1 cellular context compared by ENCODE assay signal in the genomic region with DNA sequence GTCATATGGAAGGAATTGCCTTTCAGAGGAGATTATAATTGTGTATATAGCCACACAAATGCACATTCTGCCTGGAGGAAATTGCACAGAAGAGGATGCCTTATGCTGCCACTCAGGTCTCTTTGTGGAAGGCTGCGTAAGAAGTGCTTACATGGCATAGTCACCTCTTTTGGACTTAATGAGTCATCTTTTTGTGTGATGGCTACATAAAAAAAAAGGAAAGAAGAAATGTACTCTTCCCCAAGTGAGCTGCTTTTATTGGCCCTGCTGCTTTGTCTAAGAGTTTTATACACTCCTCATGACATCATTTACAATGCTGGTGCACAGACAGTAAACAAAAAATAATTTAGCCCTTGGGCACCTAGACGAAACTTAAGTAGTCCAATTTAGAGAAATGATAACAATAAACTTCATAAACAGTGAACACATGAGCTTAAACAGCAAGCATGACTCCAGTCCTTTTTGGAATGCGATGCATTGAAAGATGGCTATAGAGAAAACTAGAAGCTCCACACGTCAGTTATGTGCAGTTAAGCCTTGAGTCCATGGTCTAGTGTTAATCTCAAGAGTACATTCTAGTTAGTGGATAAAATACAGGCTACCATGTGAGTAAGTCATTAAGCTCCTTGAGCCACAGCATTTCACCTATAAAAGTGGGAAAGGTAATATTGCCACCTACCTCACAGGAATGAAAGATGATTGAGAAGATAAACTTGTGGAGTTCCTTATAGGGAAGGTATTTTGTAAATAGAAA.
TF ChIP-seq lines count a peak whose summit lies in the region.

No MANE protein-coding gene starts in this region.

TF ChIP-seq in WTC11, 78 proteins besides CTCF, POLR2A, EP300 and RAD21 (continued from another document):
- TF ChIP-seq, protein P1, sequence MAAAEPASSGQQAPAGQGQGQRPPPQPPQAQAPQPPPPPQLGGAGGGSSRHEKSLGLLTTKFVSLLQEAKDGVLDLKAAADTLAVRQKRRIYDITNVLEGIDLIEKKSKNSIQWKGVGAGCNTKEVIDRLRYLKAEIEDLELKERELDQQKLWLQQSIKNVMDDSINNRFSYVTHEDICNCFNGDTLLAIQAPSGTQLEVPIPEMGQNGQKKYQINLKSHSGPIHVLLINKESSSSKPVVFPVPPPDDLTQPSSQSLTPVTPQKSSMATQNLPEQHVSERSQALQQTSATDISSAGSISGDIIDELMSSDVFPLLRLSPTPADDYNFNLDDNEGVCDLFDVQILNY (CRISPR knock-in tag; IDR thresholded peaks at IDR 0.05) = no peak
- no peak for TF ChIP-seq GABPB1 (CRISPR knock-in tag; IDR thresholded peaks at IDR 0.05)
- no peak for TF ChIP-seq TEAD4 (CRISPR knock-in tag; IDR thresholded peaks at IDR 0.05)
- TF ChIP-seq ZNF263 (CRISPR knock-in tag; IDR thresholded peaks at IDR 0.05; ENCODE audit: low read depth) = no peak
- TF ChIP-seq, protein P2, sequence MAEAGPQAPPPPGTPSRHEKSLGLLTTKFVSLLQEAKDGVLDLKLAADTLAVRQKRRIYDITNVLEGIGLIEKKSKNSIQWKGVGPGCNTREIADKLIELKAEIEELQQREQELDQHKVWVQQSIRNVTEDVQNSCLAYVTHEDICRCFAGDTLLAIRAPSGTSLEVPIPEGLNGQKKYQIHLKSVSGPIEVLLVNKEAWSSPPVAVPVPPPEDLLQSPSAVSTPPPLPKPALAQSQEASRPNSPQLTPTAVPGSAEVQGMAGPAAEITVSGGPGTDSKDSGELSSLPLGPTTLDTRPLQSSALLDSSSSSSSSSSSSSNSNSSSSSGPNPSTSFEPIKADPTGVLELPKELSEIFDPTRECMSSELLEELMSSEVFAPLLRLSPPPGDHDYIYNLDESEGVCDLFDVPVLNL (CRISPR knock-in tag; IDR thresholded peaks at IDR 0.05; ENCODE audit: borderline replicate concordance, low read depth) = no peak
- no peak for TF ChIP-seq MYBL2 (CRISPR knock-in tag; IDR thresholded peaks at IDR 0.05)
- TF ChIP-seq ZNF138 (CRISPR knock-in tag; conservative IDR thresholded peaks at IDR 0.05) = no peak
- no peak for TF ChIP-seq GTF2I (CRISPR knock-in tag; conservative IDR thresholded peaks at IDR 0.05)
- TF ChIP-seq, protein P3, sequence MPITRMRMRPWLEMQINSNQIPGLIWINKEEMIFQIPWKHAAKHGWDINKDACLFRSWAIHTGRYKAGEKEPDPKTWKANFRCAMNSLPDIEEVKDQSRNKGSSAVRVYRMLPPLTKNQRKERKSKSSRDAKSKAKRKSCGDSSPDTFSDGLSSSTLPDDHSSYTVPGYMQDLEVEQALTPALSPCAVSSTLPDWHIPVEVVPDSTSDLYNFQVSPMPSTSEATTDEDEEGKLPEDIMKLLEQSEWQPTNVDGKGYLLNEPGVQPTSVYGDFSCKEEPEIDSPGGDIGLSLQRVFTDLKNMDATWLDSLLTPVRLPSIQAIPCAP (CRISPR knock-in tag; IDR thresholded peaks at IDR 0.05) = no peak
- no peak for TF ChIP-seq NR2C2 (CRISPR knock-in tag; IDR thresholded peaks at IDR 0.05)
- no peak for TF ChIP-seq FOXJ3 (CRISPR knock-in tag; IDR thresholded peaks at IDR 0.05; ENCODE audit: borderline replicate concordance)
- no peak for TF ChIP-seq NFE2L1 (CRISPR knock-in tag; IDR thresholded peaks at IDR 0.05)
